28 cellular contexts compared by ENCODE assay signal in genomic region chr9:93177676-93178075, GRCh38. TPM values are rescaled to one million over a fixed set of nuclear protein-coding genes. Genes with fewer than 3 reads are reported as not detected.
"Had no signal": no experiment of that assay in that cellular context is flagged by ENCODE, and none has a peak within 500 bp of the region (broad histone marks: within the 10 kb centered on the region; RNA-seq: fewer than 3 reads in every experiment).

No MANE protein-coding gene starts in this region.

- H3K27me3 ChIP-seq: breast epithelium, gastrocnemius medialis, pancreas, thyroid gland, vagina had no signal

- H3K4me1 ChIP-seq: breast epithelium, esophagus squamous epithelium, prostate gland, thyroid gland, vagina had no signal

- H3K27ac ChIP-seq: epithelial cell of prostate, esophagus squamous epithelium, gastrocnemius medialis, pancreas, prostate gland, stomach, thyroid gland, upper lobe of left lung, vagina had no signal

- H3K9me3 ChIP-seq: breast epithelium, esophagus squamous epithelium, gastrocnemius medialis, pancreas, prostate gland, stomach, thyroid gland, upper lobe of left lung, vagina had no signal

- H3K4me2 ChIP-seq: smooth muscle cell had no signal

- DNase-seq: activated CD4-positive, alpha-beta T cell treated with anti-CD3 and anti-CD28 coated beads for 4 hours; activated CD4-positive, alpha-beta T cell treated with anti-CD3 and anti-CD28 coated beads, Interleukin-2, amount 50 U/mL, for 4 hours; activated effector memory CD4-positive, alpha-beta T cell treated with anti-CD3 and anti-CD28 coated beads, Interleukin-2, amount 50 U/mL, for 16 hours; activated naive CD4-positive, alpha-beta T cell treated with anti-CD3 and anti-CD28 coated beads, Interleukin-2, amount 10 ng/mL, durations not matched to agents 7 days and 5 days; activated T-cell treated with anti-CD3 and anti-CD28 coated beads, Interleukin-2, amount 50 U/mL, for 1 hour; amygdala; effector CD4-positive, alpha-beta T cell; esophagus squamous epithelium; gastrocnemius medialis; hippocampal formation; left cardiac atrium; naive B cell; nephron progenitor cell; pancreas; retina; stimulated activated CD4-positive, alpha-beta T cell treated with anti-CD3 and anti-CD28 coated beads, Interleukin-15, amount 100 ng/mL, for 24 hours; stimulated activated CD4-positive, alpha-beta T cell treated with anti-CD3 and anti-CD28 coated beads, Interleukin-2, amount 100 ng/mL, for 24 hours; stimulated activated naive B cell treated with anti-CD40 and anti-IgM and Interleukin-4, amounts not matched to agents 10 μg/mL and 1 μg/mL and 100 μg/mL, for 72 hours; stomach; T-cell; thyroid gland; upper lobe of left lung had no signal

- H3K4me3 ChIP-seq: breast epithelium, esophagus squamous epithelium, gastrocnemius medialis, pancreas, prostate gland, smooth muscle cell, stomach, thyroid gland, upper lobe of left lung, vagina had no signal

- H3K36me3 ChIP-seq: breast epithelium, esophagus squamous epithelium, gastrocnemius medialis, pancreas, prostate gland, stomach, thyroid gland, upper lobe of left lung, vagina had no signal

- ATAC-seq: gastrocnemius medialis; left cardiac atrium; pancreas; stimulated activated naive B cell treated with anti-CD40 and anti-IgM and Interleukin-4, amounts not matched to agents 10 μg/mL and 1 μg/mL and 100 μg/mL, for 72 hours; T-cell had no signal

- FAIRE-seq: keratinocyte, pancreas had no signal

RNA-seq across cellular contexts. Expression of gene WNK2, which starts 6.3 kb away (rescaled TPM):
- polyA plus RNA-seq: keratinocyte had no signal
